In the genomic region with DNA sequence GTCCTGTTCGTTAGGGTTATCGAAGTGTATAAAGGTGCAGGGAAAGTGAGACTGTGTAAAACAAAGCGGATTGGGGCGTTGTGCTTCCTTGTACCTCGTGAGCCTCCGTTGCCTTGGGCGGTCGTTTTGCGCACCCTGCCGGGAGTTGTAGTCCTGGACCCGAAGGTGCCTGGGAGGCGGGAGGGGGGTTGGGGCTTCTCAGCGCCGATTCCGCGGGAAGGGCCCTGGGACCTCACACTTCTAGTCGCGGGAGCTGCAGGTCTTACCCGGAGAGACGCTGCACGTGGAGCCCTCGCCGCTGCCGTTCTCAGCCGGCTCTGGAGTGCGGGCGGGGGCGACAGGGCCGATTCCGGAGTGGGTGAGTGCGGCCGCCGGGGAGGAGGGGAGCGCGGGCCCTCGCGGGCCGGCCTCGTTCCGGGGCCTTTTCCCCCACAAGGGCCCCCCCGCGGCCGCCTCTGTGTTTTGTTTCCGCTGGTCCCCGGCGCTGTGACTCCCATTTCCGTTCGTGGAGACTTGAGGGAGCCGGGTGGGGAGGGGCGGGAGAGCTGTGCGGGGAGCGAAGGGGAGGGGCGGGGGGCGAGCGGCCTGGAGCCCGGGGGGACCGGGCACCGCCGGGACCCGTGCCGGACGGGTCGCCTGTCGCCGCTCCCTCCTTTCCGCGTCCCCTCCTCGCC, we compare ENCODE assay signal across 1 cellular context.
TF ChIP-seq lines count a peak whose summit lies in the region.

No MANE protein-coding gene starts in this region.

TF ChIP-seq in K562, 482 proteins besides CTCF, POLR2A, EP300 and RAD21 (continued from another document and continues in another):
- TF ChIP-seq, protein P1, sequence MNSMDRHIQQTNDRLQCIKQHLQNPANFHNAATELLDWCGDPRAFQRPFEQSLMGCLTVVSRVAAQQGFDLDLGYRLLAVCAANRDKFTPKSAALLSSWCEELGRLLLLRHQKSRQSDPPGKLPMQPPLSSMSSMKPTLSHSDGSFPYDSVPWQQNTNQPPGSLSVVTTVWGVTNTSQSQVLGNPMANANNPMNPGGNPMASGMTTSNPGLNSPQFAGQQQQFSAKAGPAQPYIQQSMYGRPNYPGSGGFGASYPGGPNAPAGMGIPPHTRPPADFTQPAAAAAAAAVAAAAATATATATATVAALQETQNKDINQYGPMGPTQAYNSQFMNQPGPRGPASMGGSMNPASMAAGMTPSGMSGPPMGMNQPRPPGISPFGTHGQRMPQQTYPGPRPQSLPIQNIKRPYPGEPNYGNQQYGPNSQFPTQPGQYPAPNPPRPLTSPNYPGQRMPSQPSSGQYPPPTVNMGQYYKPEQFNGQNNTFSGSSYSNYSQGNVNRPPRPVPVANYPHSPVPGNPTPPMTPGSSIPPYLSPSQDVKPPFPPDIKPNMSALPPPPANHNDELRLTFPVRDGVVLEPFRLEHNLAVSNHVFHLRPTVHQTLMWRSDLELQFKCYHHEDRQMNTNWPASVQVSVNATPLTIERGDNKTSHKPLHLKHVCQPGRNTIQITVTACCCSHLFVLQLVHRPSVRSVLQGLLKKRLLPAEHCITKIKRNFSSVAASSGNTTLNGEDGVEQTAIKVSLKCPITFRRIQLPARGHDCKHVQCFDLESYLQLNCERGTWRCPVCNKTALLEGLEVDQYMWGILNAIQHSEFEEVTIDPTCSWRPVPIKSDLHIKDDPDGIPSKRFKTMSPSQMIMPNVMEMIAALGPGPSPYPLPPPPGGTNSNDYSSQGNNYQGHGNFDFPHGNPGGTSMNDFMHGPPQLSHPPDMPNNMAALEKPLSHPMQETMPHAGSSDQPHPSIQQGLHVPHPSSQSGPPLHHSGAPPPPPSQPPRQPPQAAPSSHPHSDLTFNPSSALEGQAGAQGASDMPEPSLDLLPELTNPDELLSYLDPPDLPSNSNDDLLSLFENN (IDR thresholded peaks at IDR 0.05; ENCODE audit: low read depth in 2 of 2, low read length in 2 of 2): peak in 1 of 2 experiments; percentile 13; a peak in 1 of 4 replicates
- no peak for TF ChIP-seq HEY1 (CRISPR knock-in tag; IDR thresholded peaks at IDR 0.05; ENCODE audit: borderline replicate concordance)
- TF ChIP-seq HLTF (IDR thresholded peaks at IDR 0.05): 0 out of 2 replicates have a peak, but pooled peaks have one; percentile 43
- no peak; the same call in none of the 2 replicates for TF ChIP-seq MEF2D (tag; conservative IDR thresholded peaks at IDR 0.05; ENCODE audit: low read depth)
- TF ChIP-seq, protein P2, sequence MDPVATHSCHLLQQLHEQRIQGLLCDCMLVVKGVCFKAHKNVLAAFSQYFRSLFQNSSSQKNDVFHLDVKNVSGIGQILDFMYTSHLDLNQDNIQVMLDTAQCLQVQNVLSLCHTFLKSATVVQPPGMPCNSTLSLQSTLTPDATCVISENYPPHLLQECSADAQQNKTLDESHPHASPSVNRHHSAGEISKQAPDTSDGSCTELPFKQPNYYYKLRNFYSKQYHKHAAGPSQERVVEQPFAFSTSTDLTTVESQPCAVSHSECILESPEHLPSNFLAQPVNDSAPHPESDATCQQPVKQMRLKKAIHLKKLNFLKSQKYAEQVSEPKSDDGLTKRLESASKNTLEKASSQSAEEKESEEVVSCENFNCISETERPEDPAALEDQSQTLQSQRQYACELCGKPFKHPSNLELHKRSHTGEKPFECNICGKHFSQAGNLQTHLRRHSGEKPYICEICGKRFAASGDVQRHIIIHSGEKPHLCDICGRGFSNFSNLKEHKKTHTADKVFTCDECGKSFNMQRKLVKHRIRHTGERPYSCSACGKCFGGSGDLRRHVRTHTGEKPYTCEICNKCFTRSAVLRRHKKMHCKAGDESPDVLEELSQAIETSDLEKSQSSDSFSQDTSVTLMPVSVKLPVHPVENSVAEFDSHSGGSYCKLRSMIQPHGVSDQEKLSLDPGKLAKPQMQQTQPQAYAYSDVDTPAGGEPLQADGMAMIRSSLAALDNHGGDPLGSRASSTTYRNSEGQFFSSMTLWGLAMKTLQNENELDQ (CRISPR knock-in tag; IDR thresholded peaks at IDR 0.05; ENCODE audit: borderline replicate concordance): no peak
- TF ChIP-seq XRCC5 (IDR thresholded peaks at IDR 0.05; ENCODE audit: low read depth, low read length): no peak; the same call in 1 of the 2 replicates
- TF ChIP-seq ZEB2 (IDR thresholded peaks at IDR 0.05): no peak
- TF ChIP-seq, protein P3, sequence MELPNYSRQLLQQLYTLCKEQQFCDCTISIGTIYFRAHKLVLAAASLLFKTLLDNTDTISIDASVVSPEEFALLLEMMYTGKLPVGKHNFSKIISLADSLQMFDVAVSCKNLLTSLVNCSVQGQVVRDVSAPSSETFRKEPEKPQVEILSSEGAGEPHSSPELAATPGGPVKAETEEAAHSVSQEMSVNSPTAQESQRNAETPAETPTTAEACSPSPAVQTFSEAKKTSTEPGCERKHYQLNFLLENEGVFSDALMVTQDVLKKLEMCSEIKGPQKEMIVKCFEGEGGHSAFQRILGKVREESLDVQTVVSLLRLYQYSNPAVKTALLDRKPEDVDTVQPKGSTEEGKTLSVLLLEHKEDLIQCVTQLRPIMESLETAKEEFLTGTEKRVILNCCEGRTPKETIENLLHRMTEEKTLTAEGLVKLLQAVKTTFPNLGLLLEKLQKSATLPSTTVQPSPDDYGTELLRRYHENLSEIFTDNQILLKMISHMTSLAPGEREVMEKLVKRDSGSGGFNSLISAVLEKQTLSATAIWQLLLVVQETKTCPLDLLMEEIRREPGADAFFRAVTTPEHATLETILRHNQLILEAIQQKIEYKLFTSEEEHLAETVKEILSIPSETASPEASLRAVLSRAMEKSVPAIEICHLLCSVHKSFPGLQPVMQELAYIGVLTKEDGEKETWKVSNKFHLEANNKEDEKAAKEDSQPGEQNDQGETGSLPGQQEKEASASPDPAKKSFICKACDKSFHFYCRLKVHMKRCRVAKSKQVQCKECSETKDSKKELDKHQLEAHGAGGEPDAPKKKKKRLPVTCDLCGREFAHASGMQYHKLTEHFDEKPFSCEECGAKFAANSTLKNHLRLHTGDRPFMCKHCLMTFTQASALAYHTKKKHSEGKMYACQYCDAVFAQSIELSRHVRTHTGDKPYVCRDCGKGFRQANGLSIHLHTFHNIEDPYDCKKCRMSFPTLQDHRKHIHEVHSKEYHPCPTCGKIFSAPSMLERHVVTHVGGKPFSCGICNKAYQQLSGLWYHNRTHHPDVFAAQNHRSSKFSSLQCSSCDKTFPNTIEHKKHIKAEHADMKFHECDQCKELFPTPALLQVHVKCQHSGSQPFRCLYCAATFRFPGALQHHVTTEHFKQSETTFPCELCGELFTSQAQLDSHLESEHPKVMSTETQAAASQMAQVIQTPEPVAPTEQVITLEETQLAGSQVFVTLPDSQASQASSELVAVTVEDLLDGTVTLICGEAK (IDR thresholded peaks at IDR 0.05): no peak; the same call in none of the 2 replicates
- TF ChIP-seq, protein P3 (CRISPR knock-in tag; IDR thresholded peaks at IDR 0.05): no peak; the same call in 1 of the 2 replicates
- no peak for TF ChIP-seq GABPB2 (CRISPR knock-in tag; conservative IDR thresholded peaks at IDR 0.05)
- TF ChIP-seq POU5F1 (IDR thresholded peaks at IDR 0.05; ENCODE audit: borderline replicate concordance, low read depth, low read length, partially characterized antibody): peak; percentile 49
- no peak for TF ChIP-seq BCOR (IDR thresholded peaks at IDR 0.05)
- 0 out of 2 replicates have a peak, but pooled peaks have one; percentile 19 for TF ChIP-seq NCOA1 (IDR thresholded peaks at IDR 0.05; ENCODE audit: low read depth)
- peak; percentile 55 to 79; a peak in 2 of 4 replicates for TF ChIP-seq MAZ (CRISPR knock-in tag; conservative IDR thresholded peaks at IDR 0.05 in 1 of 2, IDR thresholded peaks at IDR 0.05 in 1 of 2)
- TF ChIP-seq ZNF282 (CRISPR knock-in tag; IDR thresholded peaks at IDR 0.05): no peak
- TF ChIP-seq KAT8 (IDR thresholded peaks at IDR 0.05; ENCODE audit: low read depth): peak; percentile 10; the same call in 1 of the 2 replicates
- TF ChIP-seq, protein P4, sequence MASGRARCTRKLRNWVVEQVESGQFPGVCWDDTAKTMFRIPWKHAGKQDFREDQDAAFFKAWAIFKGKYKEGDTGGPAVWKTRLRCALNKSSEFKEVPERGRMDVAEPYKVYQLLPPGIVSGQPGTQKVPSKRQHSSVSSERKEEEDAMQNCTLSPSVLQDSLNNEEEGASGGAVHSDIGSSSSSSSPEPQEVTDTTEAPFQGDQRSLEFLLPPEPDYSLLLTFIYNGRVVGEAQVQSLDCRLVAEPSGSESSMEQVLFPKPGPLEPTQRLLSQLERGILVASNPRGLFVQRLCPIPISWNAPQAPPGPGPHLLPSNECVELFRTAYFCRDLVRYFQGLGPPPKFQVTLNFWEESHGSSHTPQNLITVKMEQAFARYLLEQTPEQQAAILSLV (tag; IDR thresholded peaks at IDR 0.05): no peak
- TF ChIP-seq NFRKB (IDR thresholded peaks at IDR 0.05; ENCODE audit: low read depth): peak; percentile 86
- TF ChIP-seq FOXJ2 (tag; IDR thresholded peaks at IDR 0.05): peak; percentile 90
- TF ChIP-seq MTA1 (IDR thresholded peaks at IDR 0.05; ENCODE audit: borderline replicate concordance): no peak
- 0 out of 2 replicates have a peak, but pooled peaks have one; percentile 20 for TF ChIP-seq ZNF224 (CRISPR knock-in tag; IDR thresholded peaks at IDR 0.05)
- TF ChIP-seq NONO (IDR thresholded peaks at IDR 0.05; ENCODE audit: low read depth in 2 of 2, low read length in 1 of 2): peak in 1 of 2 experiments; percentile 48; a peak in 2 of 4 replicates
- no peak for TF ChIP-seq CBX8 (IDR thresholded peaks at IDR 0.05; ENCODE audit: borderline replicate concordance, extremely low read depth, low read depth, low read length, poor library complexity, severe bottlenecking)
- TF ChIP-seq ZBTB8A (IDR thresholded peaks at IDR 0.05; ENCODE audit: partially characterized antibody): peak; percentile 92
- TF ChIP-seq, protein P5, sequence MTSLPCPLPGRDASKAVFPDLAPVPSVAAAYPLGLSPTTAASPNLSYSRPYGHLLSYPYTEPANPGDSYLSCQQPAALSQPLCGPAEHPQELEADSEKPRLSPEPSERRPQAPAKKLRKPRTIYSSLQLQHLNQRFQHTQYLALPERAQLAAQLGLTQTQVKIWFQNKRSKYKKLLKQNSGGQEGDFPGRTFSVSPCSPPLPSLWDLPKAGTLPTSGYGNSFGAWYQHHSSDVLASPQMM (CRISPR knock-in tag; IDR thresholded peaks at IDR 0.05): no peak
- TF ChIP-seq, protein P6, sequence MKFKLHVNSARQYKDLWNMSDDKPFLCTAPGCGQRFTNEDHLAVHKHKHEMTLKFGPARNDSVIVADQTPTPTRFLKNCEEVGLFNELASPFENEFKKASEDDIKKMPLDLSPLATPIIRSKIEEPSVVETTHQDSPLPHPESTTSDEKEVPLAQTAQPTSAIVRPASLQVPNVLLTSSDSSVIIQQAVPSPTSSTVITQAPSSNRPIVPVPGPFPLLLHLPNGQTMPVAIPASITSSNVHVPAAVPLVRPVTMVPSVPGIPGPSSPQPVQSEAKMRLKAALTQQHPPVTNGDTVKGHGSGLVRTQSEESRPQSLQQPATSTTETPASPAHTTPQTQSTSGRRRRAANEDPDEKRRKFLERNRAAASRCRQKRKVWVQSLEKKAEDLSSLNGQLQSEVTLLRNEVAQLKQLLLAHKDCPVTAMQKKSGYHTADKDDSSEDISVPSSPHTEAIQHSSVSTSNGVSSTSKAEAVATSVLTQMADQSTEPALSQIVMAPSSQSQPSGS (CRISPR knock-in tag; IDR thresholded peaks at IDR 0.05): no peak
- TF ChIP-seq FOXA3 (CRISPR knock-in tag; conservative IDR thresholded peaks at IDR 0.05 in 1 of 2, IDR thresholded peaks at IDR 0.05 in 1 of 2): no peak
- TF ChIP-seq, protein P7, sequence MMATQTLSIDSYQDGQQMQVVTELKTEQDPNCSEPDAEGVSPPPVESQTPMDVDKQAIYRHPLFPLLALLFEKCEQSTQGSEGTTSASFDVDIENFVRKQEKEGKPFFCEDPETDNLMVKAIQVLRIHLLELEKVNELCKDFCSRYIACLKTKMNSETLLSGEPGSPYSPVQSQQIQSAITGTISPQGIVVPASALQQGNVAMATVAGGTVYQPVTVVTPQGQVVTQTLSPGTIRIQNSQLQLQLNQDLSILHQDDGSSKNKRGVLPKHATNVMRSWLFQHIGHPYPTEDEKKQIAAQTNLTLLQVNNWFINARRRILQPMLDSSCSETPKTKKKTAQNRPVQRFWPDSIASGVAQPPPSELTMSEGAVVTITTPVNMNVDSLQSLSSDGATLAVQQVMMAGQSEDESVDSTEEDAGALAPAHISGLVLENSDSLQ (IDR thresholded peaks at IDR 0.05): no peak
